Comparison of ENCODE assay signal across 35 cellular contexts in the genomic region with DNA sequence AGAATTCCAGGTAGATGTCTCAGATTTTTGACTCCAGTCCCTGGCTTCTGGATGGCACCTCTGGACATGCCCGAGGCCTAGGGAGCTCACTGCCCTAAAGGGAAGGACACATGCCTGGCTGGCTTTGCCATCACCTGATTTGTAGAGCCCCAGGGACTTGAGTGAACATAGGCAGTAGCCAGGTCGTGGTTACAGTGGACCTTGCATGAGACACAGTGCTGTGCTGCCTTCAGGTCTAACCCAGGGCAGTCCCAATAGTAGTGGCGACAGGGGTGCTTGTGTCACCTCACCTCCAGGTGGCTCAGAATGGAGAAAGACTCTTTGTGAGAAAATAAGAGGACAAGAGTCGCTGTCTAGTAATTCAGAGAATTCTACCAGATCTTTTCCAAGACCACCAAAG.
"Had no signal": no experiment of that assay in that cellular context is flagged by ENCODE, and none has a peak within 500 bp of the region (broad histone marks: within the 10 kb centered on the region; RNA-seq: fewer than 3 reads in every experiment).

No MANE protein-coding gene starts in this region.

- H3K4me3 Mint-ChIP-seq: activated CD4-positive, alpha-beta memory T cell treated with anti-CD3 and anti-CD28 coated beads for 36 hours; activated CD4-positive, alpha-beta T cell treated with anti-CD3 and anti-CD28 coated beads for 36 hours; activated CD4-positive, alpha-beta T cell treated with anti-CD3 and anti-CD28 coated beads, Interleukin-2, amount 10 ng/mL, durations not matched to agents 24 days and 14 days; activated CD8-positive, alpha-beta memory T cell treated with anti-CD3 and anti-CD28 coated beads, Interleukin-2, amount 10 ng/mL, durations not matched to agents 7 days and 5 days; activated CD8-positive, alpha-beta T cell treated with anti-CD3 and anti-CD28 coated beads, Interleukin-2, amount 10 ng/mL, durations not matched to agents 7 days and 5 days; activated naive CD4-positive, alpha-beta T cell treated with anti-CD3 and anti-CD28 coated beads for 36 hours; activated naive CD4-positive, alpha-beta T cell treated with anti-CD3 and anti-CD28 coated beads, Interleukin-2, amount 50 U/mL, for 24 hours; activated naive CD8-positive, alpha-beta T cell treated with anti-CD3 and anti-CD28 coated beads for 36 hours; activated naive CD8-positive, alpha-beta T cell treated with anti-CD3 and anti-CD28 coated beads, Interleukin-2, amount 50 U/mL, for 24 hours; activated T-helper 1 cell treated with anti-CD3 and anti-CD28 coated beads, Interleukin-12 subunit alpha, Interleukin-12 subunit beta, Interleukin-2, Interleukin-4 antibody, amounts not matched to agents 30 ng/mL and 10 ng/mL and 1 ng/mL, durations not matched to agents 14 hours and 24 hours and 36 hours; effector memory CD8-positive, alpha-beta T cell; T-helper 17 cell; T-helper 2 cell treated with Interferon-gamma antibody and Interleukin-4, amounts not matched to agents 5 μg/mL and 100 μg/mL, for 36 hours had no signal

- DNase-seq: activated CD4-positive, alpha-beta memory T cell treated with anti-CD3 and anti-CD28 coated beads for 36 hours; activated CD4-positive, alpha-beta T cell treated with anti-CD3 and anti-CD28 coated beads for 36 hours; activated CD4-positive, alpha-beta T cell treated with anti-CD3 and anti-CD28 coated beads, Interleukin-2, amount 10 ng/mL, durations not matched to agents 24 days and 14 days; activated CD4-positive, CD25-positive, alpha-beta regulatory T cell; activated CD4-positive, CD25-positive, alpha-beta regulatory T cell treated with anti-CD3 and anti-CD28 coated beads, Interleukin-2, amount 50 U/mL, for 72 hours; activated CD8-positive, alpha-beta memory T cell treated with anti-CD3 and anti-CD28 coated beads, Interleukin-2, amount 10 ng/mL, durations not matched to agents 7 days and 5 days; activated CD8-positive, alpha-beta memory T cell treated with anti-CD3 and anti-CD28 coated beads, Interleukin-2, amount 50 U/mL, for 4 hours; activated CD8-positive, alpha-beta T cell treated with anti-CD3 and anti-CD28 coated beads, Interleukin-2, amount 10 ng/mL, durations not matched to agents 7 days and 5 days; activated effector memory CD4-positive, alpha-beta T cell treated with anti-CD3 and anti-CD28 coated beads, Interleukin-2, amount 50 U/mL, for 16 hours; activated naive CD4-positive, alpha-beta T cell treated with anti-CD3 and anti-CD28 coated beads for 36 hours; activated naive CD8-positive, alpha-beta T cell treated with anti-CD3 and anti-CD28 coated beads for 36 hours; activated naive CD8-positive, alpha-beta T cell treated with anti-CD3 and anti-CD28 coated beads, Interleukin-2, amount 50 U/mL, for 24 hours; activated T-cell treated with anti-CD3 and anti-CD28 coated beads, Interleukin-2, amount 50 U/mL, for 1 hour; activated T-cell treated with anti-CD3 and anti-CD28 coated beads, Interleukin-2, amount 50 U/mL, for 48 hours; adrenal gland; amygdala; aorta; body of pancreas; caudate nucleus; cortex of kidney; dermis blood vessel endothelial cell; effector CD4-positive, alpha-beta T cell; effector memory CD8-positive, alpha-beta T cell; foreskin keratinocyte; gastrocnemius medialis; heart right ventricle; T-helper 17 cell; T1000; WERI-Rb-1 had no signal

- H3K4me1 ChIP-seq: adrenal gland, body of pancreas, foreskin keratinocyte had no signal

- H3K27ac ChIP-seq: adrenal gland, body of pancreas, esophagus muscularis mucosa, foreskin keratinocyte, gastrocnemius medialis, heart right ventricle, WERI-Rb-1 had no signal

- H3K4me1 Mint-ChIP-seq: activated CD4-positive, alpha-beta T cell treated with anti-CD3 and anti-CD28 coated beads for 36 hours; activated CD4-positive, alpha-beta T cell treated with anti-CD3 and anti-CD28 coated beads, Interleukin-2, amount 10 ng/mL, durations not matched to agents 24 days and 14 days; activated CD8-positive, alpha-beta memory T cell treated with anti-CD3 and anti-CD28 coated beads, Interleukin-2, amount 10 ng/mL, durations not matched to agents 7 days and 5 days; activated naive CD8-positive, alpha-beta T cell treated with anti-CD3 and anti-CD28 coated beads for 36 hours; activated naive CD8-positive, alpha-beta T cell treated with anti-CD3 and anti-CD28 coated beads, Interleukin-2, amount 50 U/mL, for 24 hours; T-helper 17 cell had no signal

- H3K27me3 Mint-ChIP-seq: activated CD4-positive, alpha-beta memory T cell treated with anti-CD3 and anti-CD28 coated beads for 36 hours; activated CD8-positive, alpha-beta memory T cell treated with anti-CD3 and anti-CD28 coated beads, Interleukin-2, amount 10 ng/mL, durations not matched to agents 7 days and 5 days; T-helper 17 cell had no signal

- H3K4me3 ChIP-seq: adrenal gland, body of pancreas, esophagus muscularis mucosa, gastrocnemius medialis, heart right ventricle had no signal

- FAIRE-seq: colon had no signal

- H3K27me3 ChIP-seq: adrenal gland, body of pancreas, esophagus muscularis mucosa, foreskin keratinocyte, gastrocnemius medialis, heart right ventricle had no signal

- H3K36me3 Mint-ChIP-seq: activated CD8-positive, alpha-beta memory T cell treated with anti-CD3 and anti-CD28 coated beads, Interleukin-2, amount 10 ng/mL, durations not matched to agents 7 days and 5 days; activated naive CD8-positive, alpha-beta T cell treated with anti-CD3 and anti-CD28 coated beads for 36 hours had no signal

- H3K36me3 ChIP-seq: adrenal gland, esophagus muscularis mucosa, gastrocnemius medialis, heart right ventricle, WERI-Rb-1 had no signal

- H3K27ac Mint-ChIP-seq: activated CD4-positive, alpha-beta memory T cell treated with anti-CD3 and anti-CD28 coated beads for 36 hours; activated CD4-positive, alpha-beta T cell treated with anti-CD3 and anti-CD28 coated beads for 36 hours; activated CD4-positive, alpha-beta T cell treated with anti-CD3 and anti-CD28 coated beads, Interleukin-2, amount 10 ng/mL, durations not matched to agents 24 days and 14 days; activated CD8-positive, alpha-beta memory T cell treated with anti-CD3 and anti-CD28 coated beads, Interleukin-2, amount 10 ng/mL, durations not matched to agents 7 days and 5 days; activated CD8-positive, alpha-beta T cell treated with anti-CD3 and anti-CD28 coated beads, Interleukin-2, amount 10 ng/mL, durations not matched to agents 7 days and 5 days; activated naive CD4-positive, alpha-beta T cell treated with anti-CD3 and anti-CD28 coated beads for 36 hours; activated naive CD4-positive, alpha-beta T cell treated with anti-CD3 and anti-CD28 coated beads, Interleukin-2, amount 50 U/mL, for 24 hours; activated naive CD8-positive, alpha-beta T cell treated with anti-CD3 and anti-CD28 coated beads for 36 hours; activated naive CD8-positive, alpha-beta T cell treated with anti-CD3 and anti-CD28 coated beads, Interleukin-2, amount 50 U/mL, for 24 hours; activated T-helper 1 cell treated with anti-CD3 and anti-CD28 coated beads, Interleukin-12 subunit alpha, Interleukin-12 subunit beta, Interleukin-2, Interleukin-4 antibody, amounts not matched to agents 30 ng/mL and 10 ng/mL and 1 ng/mL, durations not matched to agents 14 hours and 24 hours and 36 hours; activated T-helper 2 cell treated with anti-CD3 and anti-CD28 coated beads, Interferon-gamma antibody, Interleukin-2, Interleukin-4, amounts not matched to agents 10 μg/mL and 5 μg/mL and 100 μg/mL, durations not matched to agents 14 hours and 24 hours and 36 hours; T-helper 17 cell; T-helper 2 cell treated with Interferon-gamma antibody and Interleukin-4, amounts not matched to agents 5 μg/mL and 100 μg/mL, for 36 hours had no signal

- H3K9me3 ChIP-seq: esophagus muscularis mucosa, gastrocnemius medialis had no signal

- ATAC-seq: activated CD4-positive, alpha-beta T cell treated with anti-CD3 and anti-CD28 coated beads for 36 hours; activated CD8-positive, alpha-beta memory T cell treated with anti-CD3 and anti-CD28 coated beads, Interleukin-2, amount 10 ng/mL, durations not matched to agents 7 days and 5 days; activated CD8-positive, alpha-beta T cell treated with anti-CD3 and anti-CD28 coated beads, Interleukin-2, amount 10 ng/mL, durations not matched to agents 7 days and 5 days; activated naive CD8-positive, alpha-beta T cell treated with anti-CD3 and anti-CD28 coated beads, Interleukin-2, amount 50 U/mL, for 24 hours; body of pancreas; effector memory CD8-positive, alpha-beta T cell; foreskin keratinocyte; gastrocnemius medialis; T-helper 17 cell had no signal
